Comparison of ENCODE assay signal across 23 cellular contexts in genomic region chrX:25519258-25519657, GRCh38.
"Had no signal": no experiment of that assay in that cellular context is flagged by ENCODE, and none has a peak within 500 bp of the region (broad histone marks: within the 10 kb centered on the region; RNA-seq: fewer than 3 reads in every experiment).

No MANE protein-coding gene starts in this region.

- H3K9me3 ChIP-seq: SK-N-SH had no signal

- ATAC-seq: Panc1, PC-3 had no signal

- H3K27ac ChIP-seq: HL-60, RWPE1 had no signal

- DNase-seq: KBM-7, MV-4-11, NCI-H1048, NCI-H1105, NCI-H1417, NCI-H1436 treated with DMSO at 0.1 percent for 48 hours, NCI-H1694 treated with DMSO at 0.1 percent for 48 hours, NCI-H1930, NCI-H2081, NCI-H2107, NCI-H226, NCI-H446, NCI-H510A, NCI-H524 treated with DMSO at 0.1 percent for 48 hours, NCI-H69, NCI-H774, PC-3, SHP77, SK-N-SH, SW 1271 had no signal
